ENCODE assay signal across 8 cellular contexts in the genomic region with DNA sequence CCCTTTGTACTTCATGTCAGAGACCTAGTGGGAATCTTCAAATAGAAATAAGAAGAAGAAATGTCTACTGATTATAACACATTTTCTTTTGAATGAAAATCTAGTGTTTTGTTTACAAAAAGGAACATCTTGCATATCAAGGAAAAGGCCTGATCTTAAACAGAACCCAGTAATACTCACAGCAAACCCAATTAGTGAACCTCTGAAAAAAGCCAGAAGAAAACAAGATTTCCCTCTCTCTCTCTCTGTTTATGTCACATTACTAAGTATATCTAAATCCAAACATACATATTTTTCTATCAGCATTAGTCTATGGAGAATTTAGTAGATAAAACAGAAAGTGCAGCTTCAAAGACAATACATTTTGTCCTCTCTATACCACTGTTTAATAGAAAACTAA.
"Had no signal": no experiment of that assay in that cellular context is flagged by ENCODE, and none has a peak within 500 bp of the region (broad histone marks: within the 10 kb centered on the region; RNA-seq: fewer than 3 reads in every experiment).

No MANE protein-coding gene starts in this region.

- ATAC-seq: GM12878 had no signal

- DNase-seq: GDM1, GF-D8 had no signal

- H3K4me3 ChIP-seq: GM12878 had no signal

- FAIRE-seq: G401.6, GM12878, GM12891, GM12892, GM18507, GM19239 had no signal
